In genomic region chr12:116236148-116236731, GRCh38 we compare ENCODE assay signal across 8 cellular contexts. TPM values are rescaled to one million over a fixed set of nuclear protein-coding genes. Genes with fewer than 3 reads are reported as not detected.
A peak's percentile ranks its signal among the peaks of the same experiment; 100 is the strongest.
DNase-seq lines count a peak whose midpoint lies in the region; ATAC-seq and TF ChIP-seq lines count a peak whose summit lies in the region.

No MANE protein-coding gene starts in this region.

- ATAC-seq in GM21360 (IDR thresholded peaks at IDR 0.05; ENCODE audit: unreplicated experiment) (no peak), HG03521 (IDR thresholded peaks at IDR 0.05; ENCODE audit: unreplicated experiment) (no peak)

- peak; percentile 83 for TF ChIP-seq CTCF in retinal pigment epithelial cell (conservative IDR thresholded peaks at IDR 0.05; ENCODE audit: low read depth, low read length)

- no peak overlapping the region for H3K4me3 ChIP-seq in retinal pigment epithelial cell (ENCODE audit: low read length)

- intact Hi-C loops in head of caudate nucleus (cut with DNase I), result loop anchor here (2.0 kb wide), 1 partner anchor 221 kb away; no protein-coding TSS in a partner anchor

- DNase-seq in DMS114 treated with DMSO at 0.1 percent for 48 hours (lab: John Stamatoyannopoulos, UW; ENCODE audit: unreplicated experiment) (peak; percentile 55), HT1080 (ENCODE audit: low read depth) (peak; percentile 41), head of caudate nucleus (peak in 36 of 42 donors; percentile 8 to 83 (median 51)), retinal pigment epithelial cell (ENCODE audit: low read depth) (no peak)
- peak; percentile 43 for DNase-seq in activated naive CD4-positive, alpha-beta T cell treated with Interleukin-2 at 50 U/mL for 16 hours

TF ChIP-seq in PFSK-1, 5 proteins besides CTCF, POLR2A, EP300 and RAD21:
- TF ChIP-seq SIN3A (IDR thresholded peaks at IDR 0.05; ENCODE audit: borderline replicate concordance, insufficient read depth, low read length) (0 out of 2 replicates have a peak, but pooled peaks have one; percentile 55), POLR2AphosphoS5 (IDR thresholded peaks at IDR 0.05; ENCODE audit: low read depth, low read length) (no peak), REST (IDR thresholded peaks at IDR 0.05; ENCODE audit: insufficient read depth in 1 of 2, low read depth in 2 of 2, low read length in 2 of 2) (no peak), TAF1 (IDR thresholded peaks at IDR 0.05; ENCODE audit: borderline replicate concordance, insufficient read depth, low read length) (peak; percentile 44; the same call in 1 of the 2 replicates), FOXP2 (optimal IDR thresholded peaks at IDR 0.05; ENCODE audit: borderline replicate concordance, extremely low read depth, extremely low read length, insufficient read depth) (no peak)

RNA-seq across cellular contexts. Expression of gene MED13L, which starts 41.3 kb away (rescaled TPM):
- 25.8 and 27.5 TPM in 2 replicates for total RNA-seq in HT1080 (2014; rRNA removed; shearing (Covaris generic))
- polyA plus RNA-seq in HT1080 (2015; cell fraction: cytosol; rRNA removed), result 19.0 and 28.7 TPM in 2 replicates
- 47.2 and 51.0 TPM in 2 replicates for polyA plus RNA-seq in HT1080 (2015; cell fraction: nucleus; rRNA removed)
- 32.3 TPM for polyA plus RNA-seq in PFSK-1 (2012; ENCODE audit: insufficient read length, low read depth)
